In the genomic region with DNA sequence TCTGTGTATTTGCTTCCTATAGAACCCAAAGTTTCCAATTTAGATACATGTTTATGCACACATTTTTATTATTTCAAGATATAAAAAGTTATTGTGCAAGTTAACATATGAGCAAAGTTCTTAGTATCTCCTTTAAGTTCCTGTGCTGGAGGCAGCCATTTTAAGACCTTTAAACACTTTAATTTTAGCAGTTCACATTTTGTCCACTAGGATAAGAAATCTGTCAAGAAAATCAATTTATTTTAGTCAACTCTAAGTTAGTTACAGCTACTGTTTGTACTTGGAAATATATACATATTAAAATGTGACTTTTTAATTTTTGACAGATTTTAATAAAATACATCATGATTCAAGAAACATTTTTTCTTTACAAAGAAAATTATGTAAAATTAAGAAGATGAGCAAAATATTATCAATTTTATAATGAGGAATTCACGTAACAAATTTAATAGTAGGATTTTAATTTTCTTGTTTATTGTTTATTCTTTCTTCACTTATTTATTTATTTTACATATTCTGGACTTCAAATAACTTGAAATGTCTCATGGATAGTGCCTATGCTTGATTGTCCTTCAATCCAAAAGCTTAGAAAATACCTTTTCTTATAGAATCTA, we compare ENCODE assay signal across 9 cellular contexts.
A peak's percentile ranks its signal among the peaks of the same experiment; 100 is the strongest.
DNase-seq lines count a peak whose midpoint lies in the region; ATAC-seq and FAIRE-seq lines count a peak whose summit lies in the region.
"Had no signal": no experiment of that assay in that cellular context is flagged by ENCODE, and none has a peak within 500 bp of the region (broad histone marks: within the 10 kb centered on the region; RNA-seq: fewer than 3 reads in every experiment).

No MANE protein-coding gene starts in this region.

- peaks cover 0 to 1% (median 0%) of the 10 kb centered on the region in 4 donors for H3K4me1 Mint-ChIP-seq in CD4-positive, alpha-beta memory T cell

- H3K27me3 Mint-ChIP-seq in CD4-positive, alpha-beta memory T cell = no peaks in the 10 kb centered on the region

- no peaks in the 10 kb centered on the region for H3K36me3 Mint-ChIP-seq in CD4-positive, alpha-beta memory T cell

- POLR2A ChIA-PET in CD4-positive, alpha-beta memory T cell (lab: Charles Lee; ENCODE audit: partially characterized antibody) = no interaction called here

- H3K4me1 ChIP-seq in CD4-positive, alpha-beta memory T cell (ENCODE audit: insufficient read depth, low read length) = no peaks in the 10 kb centered on the region

- H3K27ac ChIP-seq in CD4-positive, alpha-beta memory T cell (ENCODE audit: low read depth, low read length) = no peak overlapping the region

- no peaks in the 10 kb centered on the region for H3K9me3 ChIP-seq in CD4-positive, alpha-beta memory T cell (ENCODE audit: control insufficient read depth in 1 of 2, low read length in 2 of 2)

- H3K4me3 Mint-ChIP-seq in CD4-positive, alpha-beta memory T cell = no peak overlapping the region
- H3K4me3 Mint-ChIP-seq: T-helper 1 cell treated with Interleukin-12 subunit alpha and Interleukin-12 subunit beta and Interleukin-4 antibody, amounts not matched to agents 30 μg/mL and 1 μg/mL, for 36 hours had no signal

- no peak overlapping the region for H3K4me3 ChIP-seq in CD4-positive, alpha-beta memory T cell (ENCODE audit: low read length in 2 of 2)

- H3K27ac Mint-ChIP-seq in CD4-positive, alpha-beta memory T cell = no peak overlapping the region
- H3K27ac Mint-ChIP-seq: T-helper 1 cell treated with Interleukin-12 subunit alpha and Interleukin-12 subunit beta and Interleukin-4 antibody, amounts not matched to agents 30 μg/mL and 1 μg/mL, for 36 hours had no signal

- H3K9me3 Mint-ChIP-seq in CD4-positive, alpha-beta memory T cell = peaks cover 0 to 5% (median 2%) of the 10 kb centered on the region in 8 donors
- H3K9me3 Mint-ChIP-seq: T-helper 1 cell treated with Interleukin-12 subunit alpha and Interleukin-12 subunit beta and Interleukin-4 antibody, amounts not matched to agents 30 μg/mL and 1 μg/mL, for 36 hours had no signal

- intact Hi-C loops in CD4-positive, alpha-beta memory T cell (cut with micrococcal nuclease) = no loop called here
- intact Hi-C loops in sciatic nerve (cut with DNase I) = no loop called here

- ATAC-seq in GM21526 (IDR thresholded peaks at IDR 0.05; ENCODE audit: low FRiP score, unreplicated experiment) (peak; percentile 57), sciatic nerve (no peak)

- CTCF ChIA-PET in CD4-positive, alpha-beta memory T cell (lab: Charles Lee; ENCODE audit: partially characterized antibody) = no interaction called here

- H3K27me3 ChIP-seq in CD4-positive, alpha-beta memory T cell (ENCODE audit: insufficient read depth, low read length) = no peaks in the 10 kb centered on the region

- H3K36me3 ChIP-seq in CD4-positive, alpha-beta memory T cell (ENCODE audit: insufficient read depth, low read length) = no peaks in the 10 kb centered on the region

- FAIRE-seq in frontal cortex (lab: Jason Lieb, UNC) = peak; percentile 92

- DNase-seq in AML-193 (lab: John Stamatoyannopoulos, UW) (peak; percentile 53 to 64), RKO (ENCODE audit: low spot score) (peak; percentile 49), frontal cortex (ENCODE audit: low spot score in 2 of 2) (no peak), activated gamma-delta T cell (lab: John Stamatoyannopoulos, UW) (no peak), sciatic nerve (ENCODE audit: low spot score) (no peak)
- DNase-seq in CD4-positive, alpha-beta memory T cell = no peak
- DNase-seq in activated CD4-positive, alpha-beta T cell treated with anti-CD3 and anti-CD28 coated beads, Interleukin-2, amount 50 U/mL, for 48 hours = no peak

Comparison
In these comparisons a context has a peak if more than half of its experiments do, and no peak if none do; other contexts are left out.
1. DNase-seq: peak in AML-193 (2 of 2) and RKO (single experiment); none in frontal cortex (0 of 2), CD4-positive, alpha-beta memory T cell (0 of 5), activated gamma-delta T cell (single experiment), sciatic nerve (single experiment) and activated CD4-positive, alpha-beta T cell treated with anti-CD3 and anti-CD28 coated beads, Interleukin-2, amount 50 U/mL, for 48 hours (0 of 2).